Comparison of ENCODE assay signal across 14 cellular contexts in the genomic region with DNA sequence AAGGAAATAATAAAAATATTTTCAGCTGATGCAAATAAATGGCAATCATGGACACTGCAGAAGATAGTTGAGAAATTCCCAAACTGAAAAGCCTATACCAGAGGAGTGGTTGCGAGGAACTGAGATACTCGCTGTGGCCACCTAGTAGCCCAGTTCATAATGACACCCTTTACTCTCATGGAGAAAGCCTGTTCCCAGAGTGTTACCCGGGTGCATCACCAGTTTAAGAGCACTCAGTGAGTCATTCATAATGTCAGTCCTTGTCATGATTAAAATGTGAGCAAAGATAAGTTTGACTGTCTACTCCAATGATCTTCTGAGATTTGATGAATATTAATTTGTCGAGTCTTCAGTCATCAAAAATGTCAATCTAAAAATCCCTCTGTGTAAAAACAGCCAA.
DNase-seq lines count a peak whose midpoint lies in the region; ATAC-seq and TF ChIP-seq lines count a peak whose summit lies in the region.
"Had no signal": no experiment of that assay in that cellular context is flagged by ENCODE, and none has a peak within 500 bp of the region (broad histone marks: within the 10 kb centered on the region; RNA-seq: fewer than 3 reads in every experiment).

No MANE protein-coding gene starts in this region.

- H3K9me3 ChIP-seq in MG63: no peaks in the 10 kb centered on the region

- H3K36me3 ChIP-seq in MG63: no peaks in the 10 kb centered on the region
- no peaks in the 10 kb centered on the region for H3K36me3 ChIP-seq in brain microvascular endothelial cell (replicated peaks)

- ATAC-seq in HG03196 (IDR thresholded peaks at IDR 0.05; ENCODE audit: unreplicated experiment) (no peak), HG02588 (IDR thresholded peaks at IDR 0.05; ENCODE audit: unreplicated experiment) (no peak)
- ATAC-seq: activated CD8-positive, alpha-beta memory T cell treated with anti-CD3 and anti-CD28 coated beads, Interleukin-2, amount 10 ng/mL, durations not matched to agents 7 days and 5 days; naive thymus-derived CD8-positive, alpha-beta T cell had no signal

- DNase-seq in DMS 273 (lab: John Stamatoyannopoulos, UW; ENCODE audit: unreplicated experiment) (peak; percentile 32), DMS 273 treated with DMSO at 0.1 percent for 48 hours (lab: John Stamatoyannopoulos, UW) (no peak), MG63 (peak; percentile 1), brain microvascular endothelial cell (peak; percentile 0), nephron progenitor cell (no peak), hypothalamus (lab: John Stamatoyannopoulos, UW) (no peak)
- DNase-seq: 8988T; activated CD8-positive, alpha-beta memory T cell treated with anti-CD3 and anti-CD28 coated beads, Interleukin-2, amount 10 ng/mL, durations not matched to agents 7 days and 5 days; DND-41; naive thymus-derived CD8-positive, alpha-beta T cell; stimulated activated CD4-positive, alpha-beta T cell treated with anti-CD3 and anti-CD28 coated beads, Interleukin-12 subunit alpha, Interleukin-12 subunit beta, amount 100 ng/mL, for 4 hours had no signal

- H3K9me3 Mint-ChIP-seq in nephron progenitor cell: peaks cover 3% of the 10 kb centered on the region

- H3K27me3 ChIP-seq in MG63 (no peaks in the 10 kb centered on the region), brain microvascular endothelial cell (replicated peaks) (no peaks in the 10 kb centered on the region)

- no peaks in the 10 kb centered on the region for H3K36me3 Mint-ChIP-seq in nephron progenitor cell (ENCODE audit: low read depth)
- H3K36me3 Mint-ChIP-seq: activated CD8-positive, alpha-beta memory T cell treated with anti-CD3 and anti-CD28 coated beads, Interleukin-2, amount 10 ng/mL, durations not matched to agents 7 days and 5 days had no signal

- no peak for TF ChIP-seq CTCF in brain microvascular endothelial cell (IDR thresholded peaks at IDR 0.05; ENCODE audit: low read depth, low read length, missing control alignments)
- TF ChIP-seq CTCF in nephron progenitor cell (IDR thresholded peaks at IDR 0.05): peak; percentile 29

- no peak overlapping the region for H3K27ac Mint-ChIP-seq in nephron progenitor cell
- H3K27ac Mint-ChIP-seq: activated CD8-positive, alpha-beta memory T cell treated with anti-CD3 and anti-CD28 coated beads, Interleukin-2, amount 10 ng/mL, durations not matched to agents 7 days and 5 days; naive thymus-derived CD8-positive, alpha-beta T cell; T-helper 1 cell treated with Interleukin-12 subunit alpha and Interleukin-12 subunit beta and Interleukin-4 antibody, amounts not matched to agents 30 μg/mL and 1 μg/mL, for 36 hours had no signal

- H3K4me3 Mint-ChIP-seq in nephron progenitor cell: no peak overlapping the region
- H3K4me3 Mint-ChIP-seq: activated CD8-positive, alpha-beta memory T cell treated with anti-CD3 and anti-CD28 coated beads, Interleukin-2, amount 10 ng/mL, durations not matched to agents 7 days and 5 days; naive thymus-derived CD8-positive, alpha-beta T cell; T-helper 1 cell treated with Interleukin-12 subunit alpha and Interleukin-12 subunit beta and Interleukin-4 antibody, amounts not matched to agents 30 μg/mL and 1 μg/mL, for 36 hours had no signal

- in situ Hi-C loops in brain microvascular endothelial cell (cut with HindIII; ENCODE audit: low pct_ligation_motif_present, low sequenced_read_pairs): no loop called here

- H3K4me3 ChIP-seq in MG63 (no peak overlapping the region), brain microvascular endothelial cell (ENCODE audit: low read depth, low read length) (no peak overlapping the region)

- H3K4me1 Mint-ChIP-seq in nephron progenitor cell: no peaks in the 10 kb centered on the region
- H3K4me1 Mint-ChIP-seq: activated CD8-positive, alpha-beta memory T cell treated with anti-CD3 and anti-CD28 coated beads, Interleukin-2, amount 10 ng/mL, durations not matched to agents 7 days and 5 days; naive thymus-derived CD8-positive, alpha-beta T cell had no signal

- H3K27ac ChIP-seq in brain microvascular endothelial cell: no peak overlapping the region

- no peaks in the 10 kb centered on the region for H3K27me3 Mint-ChIP-seq in nephron progenitor cell (ENCODE audit: low read depth, poor library complexity)
- H3K27me3 Mint-ChIP-seq: activated CD8-positive, alpha-beta memory T cell treated with anti-CD3 and anti-CD28 coated beads, Interleukin-2, amount 10 ng/mL, durations not matched to agents 7 days and 5 days had no signal

Comparison
In these comparisons a context has a peak if more than half of its experiments do, and no peak if none do; other contexts are left out.
1. DNase-seq: peak in DMS 273 (single experiment), MG63 (single experiment) and brain microvascular endothelial cell (single experiment); none in DMS 273 treated with DMSO at 0.1 percent for 48 hours (single experiment), nephron progenitor cell (single experiment) and hypothalamus (0 of 51).